ENCODE assay signal across 8 cellular contexts in genomic region chr2:224039080-224039769, GRCh38. TPM values are rescaled to one million over a fixed set of nuclear protein-coding genes. Genes with fewer than 3 reads are reported as not detected.
DNase-seq lines count a peak whose midpoint lies in the region; ATAC-seq, FAIRE-seq and TF ChIP-seq lines count a peak whose summit lies in the region.

A gene with protein sequence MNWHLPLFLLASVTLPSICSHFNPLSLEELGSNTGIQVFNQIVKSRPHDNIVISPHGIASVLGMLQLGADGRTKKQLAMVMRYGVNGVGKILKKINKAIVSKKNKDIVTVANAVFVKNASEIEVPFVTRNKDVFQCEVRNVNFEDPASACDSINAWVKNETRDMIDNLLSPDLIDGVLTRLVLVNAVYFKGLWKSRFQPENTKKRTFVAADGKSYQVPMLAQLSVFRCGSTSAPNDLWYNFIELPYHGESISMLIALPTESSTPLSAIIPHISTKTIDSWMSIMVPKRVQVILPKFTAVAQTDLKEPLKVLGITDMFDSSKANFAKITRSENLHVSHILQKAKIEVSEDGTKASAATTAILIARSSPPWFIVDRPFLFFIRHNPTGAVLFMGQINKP (minus strand): TSS chr2:224039286. CDS start chr2:224001900, 37,386 bp downstream.

- H3K4me3 ChIP-seq in pancreas, result peak within 1 kb of the TSS; percentile 31 to 75 (median 54)

- H3K27ac ChIP-seq in pancreas, result no peak within 1 kb of the TSS

- H3K9me3 ChIP-seq in pancreas, result no peaks in the 10 kb centered on the region

- peaks cover 0 to 6% (median 0%) of the 10 kb centered on the region in 3 donors for H3K4me1 ChIP-seq in pancreas

- 0% methylated on average over 53 to 91 of the region's 91 CpGs for WGBS in pancreas, 2 donors

- DNase-seq in CD1c-positive myeloid dendritic cell (ENCODE audit: extremely low spot score) (peak; percentile 3), HPDE6-E6E7 (ENCODE audit: extremely low spot score) (peak; percentile 75), SK-N-DZ (ENCODE audit: low spot score) (peak; percentile 78), cardiac septum (ENCODE audit: low spot score) (peak; percentile 78), pancreas (peak in 5 of 6 donors; percentile 8 to 71 (median 32)), ureter (ENCODE audit: low spot score) (peak; percentile 53)
- DNase-seq in activated naive CD8-positive, alpha-beta T cell treated with anti-CD3 and anti-CD28 coated beads, Interleukin-2, amount 50 U/mL, for 16 hours (ENCODE audit: low read depth, low spot score), result peak; percentile 21

- ATAC-seq in GM19452 (IDR thresholded peaks at IDR 0.05; ENCODE audit: unreplicated experiment), result peak; percentile 61
- ATAC-seq in pancreas, result peak; percentile 63 to 75 (median 73)

- FAIRE-seq in pancreas (lab: Jason Lieb, UNC), result no peak

- peaks cover 0 to 5% (median 0%) of the 10 kb centered on the region in 4 donors for H3K27me3 ChIP-seq in pancreas

- no peaks in the 10 kb centered on the region for H3K36me3 ChIP-seq in pancreas

- TF ChIP-seq CTCF in pancreas (IDR thresholded peaks at IDR 0.05), result no peak

- intact Hi-C loops in cardiac septum (cut with DNase I), result loop anchor here (5.0 kb wide), 1 partner anchor 243 kb away; no protein-coding TSS in a partner anchor
- intact Hi-C loops in pancreas (cut with DNase I), result no loop called here

RNA-seq across cellular contexts. Expression of the gene that starts here (rescaled TPM):
- 34.0 and 37.0 TPM in 2 replicates for polyA plus RNA-seq in SK-N-DZ (2014; cell fraction: cytosol; rRNA removed)
- 18.4 and 22.0 TPM in 2 replicates for polyA plus RNA-seq in SK-N-DZ (2014; cell fraction: nucleus; rRNA removed)
- total RNA-seq in cardiac septum, result 91.5 TPM
- 10 to 100 TPM in 1 of 6 donors, 1 to 10 TPM in 5; 1.0 to 14.8 (median 2.3) TPM for total RNA-seq in pancreas
- polyA plus RNA-seq in pancreas, result 10 to 100 TPM in 1 of 2 donors, 1 to 10 TPM in 1; 2.8 to 10.1 TPM
- 10.9 TPM for total RNA-seq in ureter

Comparison
In these comparisons a context has a peak if more than half of its experiments do, and no peak if none do; other contexts are left out.
1. DNase-seq: peak in every context shown above with its lines; median percentile 78 in SK-N-DZ; 78 in cardiac septum; 75 in HPDE6-E6E7; 53 in ureter; 32 in pancreas; 21 in activated naive CD8-positive, alpha-beta T cell treated with anti-CD3 and anti-CD28 coated beads, Interleukin-2, amount 50 U/mL, for 16 hours; 3 in CD1c-positive myeloid dendritic cell.